Comparison of ENCODE assay signal across 13 cellular contexts in genomic region chr17:17079761-17080160, GRCh38. TPM values are rescaled to one million over a fixed set of nuclear protein-coding genes. Genes with fewer than 3 reads are reported as not detected.
A peak's percentile ranks its signal among the peaks of the same experiment; 100 is the strongest.
DNase-seq lines count a peak whose midpoint lies in the region; ATAC-seq and TF ChIP-seq lines count a peak whose summit lies in the region.
"Had no signal": no experiment of that assay in that cellular context is flagged by ENCODE, and none has a peak within 500 bp of the region (broad histone marks: within the 10 kb centered on the region; RNA-seq: fewer than 3 reads in every experiment).

No MANE protein-coding gene starts in this region.

- H3K4me3 ChIP-seq in Caco-2 (ENCODE audit: low read depth, low read length), result no peak overlapping the region

- no TSS peak for BruUV-seq in Caco-2 (replicated peaks; lab: Mats Ljungman, UMichigan)

- peak overlapping the region; percentile 58 for H3K27ac ChIP-seq in cingulate gyrus (ENCODE audit: low read depth, low read length)

- no peak for ATAC-seq in HG02884 (IDR thresholded peaks at IDR 0.05; ENCODE audit: unreplicated experiment)
- ATAC-seq: HCT116 had no signal

- peaks cover 48% of the 10 kb centered on the region for H3K4me1 Mint-ChIP-seq in Caco-2 (ENCODE audit: low read depth, unreplicated experiment)
- H3K4me1 Mint-ChIP-seq in progenitor cell of endocrine pancreas (ENCODE audit: low read depth), result peaks cover 33% of the 10 kb centered on the region
- H3K4me1 Mint-ChIP-seq in activated CD4-positive, alpha-beta T cell treated with anti-CD3 and anti-CD28 coated beads, Interleukin-2, amount 10 ng/mL, durations not matched to agents 7 days and 5 days, result peaks cover 10% of the 10 kb centered on the region

- H3K4me3 Mint-ChIP-seq in Caco-2 (ENCODE audit: unreplicated experiment) (no peak overlapping the region), progenitor cell of endocrine pancreas (ENCODE audit: low read depth) (no peak overlapping the region)
- no peak overlapping the region for H3K4me3 Mint-ChIP-seq in activated CD4-positive, alpha-beta T cell treated with anti-CD3 and anti-CD28 coated beads, Interleukin-2, amount 10 ng/mL, durations not matched to agents 7 days and 5 days
- H3K4me3 Mint-ChIP-seq: naive B cell had no signal

- H3K27me3 Mint-ChIP-seq in Caco-2 (ENCODE audit: insufficient read depth, unreplicated experiment) (no peaks in the 10 kb centered on the region), progenitor cell of endocrine pancreas (no peaks in the 10 kb centered on the region)
- no peaks in the 10 kb centered on the region for H3K27me3 Mint-ChIP-seq in activated CD4-positive, alpha-beta T cell treated with anti-CD3 and anti-CD28 coated beads, Interleukin-2, amount 10 ng/mL, durations not matched to agents 7 days and 5 days
- H3K27me3 Mint-ChIP-seq: naive B cell had no signal

- H3K4me1 ChIP-seq in Caco-2, result peaks cover 40% of the 10 kb centered on the region

- no peak for TF ChIP-seq POLR2A in erythroblast (IDR thresholded peaks at IDR 0.05; ENCODE audit: low read length)

- H3K36me3 Mint-ChIP-seq in Caco-2 (ENCODE audit: insufficient read depth, unreplicated experiment) (peaks cover 73% of the 10 kb centered on the region), progenitor cell of endocrine pancreas (ENCODE audit: insufficient read depth) (peaks cover 6% of the 10 kb centered on the region)
- peaks cover 24% of the 10 kb centered on the region for H3K36me3 Mint-ChIP-seq in activated CD4-positive, alpha-beta T cell treated with anti-CD3 and anti-CD28 coated beads, Interleukin-2, amount 10 ng/mL, durations not matched to agents 7 days and 5 days (ENCODE audit: low read depth)

- no peak for DNase-seq in Caco-2
- DNase-seq in islet precursor cell, result peak; percentile 44
- DNase-seq in progenitor cell of endocrine pancreas (ENCODE audit: low spot score, unreplicated experiment), result no peak
- no peak for DNase-seq in activated CD4-positive, alpha-beta T cell treated with anti-CD3 and anti-CD28 coated beads, Interleukin-2, amount 10 ng/mL, durations not matched to agents 7 days and 5 days
- DNase-seq in erythroblast (lab: John Stamatoyannopoulos, UW), result no peak
- DNase-seq in HuH-7 (ENCODE audit: low spot score), result no peak
- DNase-seq: activated CD8-positive, alpha-beta memory T cell treated with anti-CD3 and anti-CD28 coated beads, Interleukin-2, amount 50 U/mL, for 4 hours; DMS53; naive B cell; NCI-H774 had no signal

- H3K9me3 Mint-ChIP-seq in Caco-2 (ENCODE audit: unreplicated experiment) (no peaks in the 10 kb centered on the region), progenitor cell of endocrine pancreas (ENCODE audit: low read depth) (no peaks in the 10 kb centered on the region)
- H3K9me3 Mint-ChIP-seq in activated CD4-positive, alpha-beta T cell treated with anti-CD3 and anti-CD28 coated beads, Interleukin-2, amount 10 ng/mL, durations not matched to agents 7 days and 5 days, result no peaks in the 10 kb centered on the region
- H3K9me3 Mint-ChIP-seq: naive B cell had no signal

- H3K27ac Mint-ChIP-seq in Caco-2 (ENCODE audit: unreplicated experiment), result peak overlapping the region; percentile 74
- H3K27ac Mint-ChIP-seq in progenitor cell of endocrine pancreas, result peak overlapping the region; percentile 88
- H3K27ac Mint-ChIP-seq in activated CD4-positive, alpha-beta T cell treated with anti-CD3 and anti-CD28 coated beads, Interleukin-2, amount 10 ng/mL, durations not matched to agents 7 days and 5 days, result no peak overlapping the region

- intact Hi-C loops in Caco-2 (cut with micrococcal nuclease; ENCODE audit: unreplicated experiment), result loop anchor here (1.0 to 2.0 kb wide), 2 partner anchors 23 to 77 kb away; no protein-coding TSS in a partner anchor

- no peak for TF ChIP-seq CTCF in Caco-2 (IDR thresholded peaks at IDR 0.05; ENCODE audit: insufficient read depth in 1 of 2, low read depth in 1 of 2, low read length in 1 of 2, severe bottlenecking in 1 of 2, unreplicated experiment in 1 of 2)
- TF ChIP-seq CTCF in progenitor cell of endocrine pancreas (IDR thresholded peaks at IDR 0.05; ENCODE audit: unreplicated experiment), result no peak

- H3K27me3 ChIP-seq in Caco-2 (replicated peaks; ENCODE audit: control insufficient read depth, insufficient read depth, low read length), result no peaks in the 10 kb centered on the region

- POLR2A ChIA-PET in Caco-2 (lab: Charles Lee), result interaction anchor here (1.1 kb wide), 1 partner anchor 52 kb away, joined by 3 read pairs; no protein-coding TSS in a partner anchor
- POLR2A ChIA-PET in activated CD4-positive, alpha-beta T cell treated with anti-CD3 and anti-CD28 coated beads, Interleukin-2, amount 10 ng/mL, durations not matched to agents 7 days and 5 days (lab: Charles Lee), result no interaction called here

- H3K9me3 ChIP-seq in Caco-2, result no peaks in the 10 kb centered on the region

- peaks cover 7% of the 10 kb centered on the region for H3K36me3 ChIP-seq in Caco-2 (ENCODE audit: control insufficient read depth, insufficient read depth, low read length)

- CTCF ChIA-PET in Caco-2 (lab: Charles Lee), result interaction anchor here (0.6 kb wide), 1 partner anchor 25 kb away, joined by 3 read pairs; no protein-coding TSS in a partner anchor
- CTCF ChIA-PET in activated CD4-positive, alpha-beta T cell treated with anti-CD3 and anti-CD28 coated beads, Interleukin-2, amount 10 ng/mL, durations not matched to agents 7 days and 5 days (lab: Charles Lee), result interaction anchor here (1.3 kb wide), 1 partner anchor 30 kb away, joined by 3 read pairs; no protein-coding TSS in a partner anchor

RNA-seq across cellular contexts. Expression of gene MPRIP, which starts 37.5 kb away (rescaled TPM):
- total RNA-seq in Caco-2 (2022) (284 and 311 TPM in 2 replicates), progenitor cell of endocrine pancreas (180 and 195 TPM in 2 replicates)
- 100 to 1,000 TPM; 234 to 261 TPM for total RNA-seq in activated CD4-positive, alpha-beta T cell treated with anti-CD3 and anti-CD28 coated beads, Interleukin-2, amount 10 ng/mL, durations not matched to agents 7 days and 5 days
